ENCODE assay signal across 9 cellular contexts in genomic region chr5:6827815-6828214, GRCh38.
DNase-seq lines count a peak whose midpoint lies in the region; ATAC-seq and TF ChIP-seq lines count a peak whose summit lies in the region.
"Had no signal": no experiment of that assay in that cellular context is flagged by ENCODE, and none has a peak within 500 bp of the region (broad histone marks: within the 10 kb centered on the region; RNA-seq: fewer than 3 reads in every experiment).

No MANE protein-coding gene starts in this region.

- H3K36me3 Mint-ChIP-seq in activated naive CD8-positive, alpha-beta T cell treated with anti-CD3 and anti-CD28 coated beads, Interleukin-2, amount 50 U/mL, for 24 hours (ENCODE audit: low read depth), result no peaks in the 10 kb centered on the region

- H2AFZ ChIP-seq in MM.1S (ENCODE audit: low read length), result peak overlapping the region; percentile 62
- no peak overlapping the region for H2AFZ ChIP-seq in osteoblast (ENCODE audit: low read length)
- H2AFZ ChIP-seq: parathyroid adenoma had no signal

- TF ChIP-seq CTCF in GM13977 (IDR thresholded peaks at IDR 0.05; ENCODE audit: extremely low read depth, insufficient read depth, missing control alignments) (no peak), MM.1S (IDR thresholded peaks at IDR 0.05; ENCODE audit: low read length) (no peak), WERI-Rb-1 (IDR thresholded peaks at IDR 0.05; ENCODE audit: low read depth, low read length) (no peak), osteoblast (IDR thresholded peaks at IDR 0.05; ENCODE audit: extremely low read depth, low read depth, low read length) (no peak)

- H3K36me3 ChIP-seq in MM.1S (replicated peaks; ENCODE audit: insufficient read depth, low read length) (no peaks in the 10 kb centered on the region), H7 (replicated peaks; ENCODE audit: control insufficient read depth, insufficient read depth, low read length) (no peaks in the 10 kb centered on the region), WERI-Rb-1 (no peaks in the 10 kb centered on the region), osteoblast (ENCODE audit: insufficient read depth, low read length) (no peaks in the 10 kb centered on the region)

- ATAC-seq in GM21723 (IDR thresholded peaks at IDR 0.05; ENCODE audit: unreplicated experiment), result peak; percentile 77
- ATAC-seq in activated naive CD8-positive, alpha-beta T cell treated with anti-CD3 and anti-CD28 coated beads, Interleukin-2, amount 50 U/mL, for 24 hours, result peak; percentile 62

- H3K9me2 ChIP-seq in MM.1S (replicated peaks; ENCODE audit: insufficient read depth, low read length), result no peaks in the 10 kb centered on the region

- DNase-seq in GM13977 (ENCODE audit: low spot score), result peak; percentile 40
- DNase-seq in MM.1S, result peak; percentile 96
- DNase-seq in activated naive CD8-positive, alpha-beta T cell treated with anti-CD3 and anti-CD28 coated beads, Interleukin-2, amount 50 U/mL, for 24 hours, result peak; percentile 14
- no peak for DNase-seq in H7
- no peak for DNase-seq in WERI-Rb-1
- DNase-seq in osteoblast (ENCODE audit: insufficient read length, low spot score, missing footprints), result no peak
- no peak for DNase-seq in AG08396 (ENCODE audit: low spot score)

- H3K27ac Mint-ChIP-seq in activated naive CD8-positive, alpha-beta T cell treated with anti-CD3 and anti-CD28 coated beads, Interleukin-2, amount 50 U/mL, for 24 hours, result peak overlapping the region; percentile 82

- peak overlapping the region; percentile 75 for H3K4me3 Mint-ChIP-seq in activated naive CD8-positive, alpha-beta T cell treated with anti-CD3 and anti-CD28 coated beads, Interleukin-2, amount 50 U/mL, for 24 hours

- H3K4me2 ChIP-seq in MM.1S (ENCODE audit: low read depth, low read length), result peak overlapping the region; percentile 73
- H3K4me2 ChIP-seq in osteoblast (ENCODE audit: insufficient read depth, low read length), result no peak overlapping the region

- in situ Hi-C loops in GM13977 (cut with MboI; ENCODE audit: low pct_unique_long_range_greater_than_20kb, low sequenced_read_pairs, unreplicated experiment), result no loop called here

- peaks cover 35% of the 10 kb centered on the region for H3K4me1 Mint-ChIP-seq in activated naive CD8-positive, alpha-beta T cell treated with anti-CD3 and anti-CD28 coated beads, Interleukin-2, amount 50 U/mL, for 24 hours

- H3K27me3 ChIP-seq in MM.1S (replicated peaks; ENCODE audit: insufficient read depth, low read length) (no peaks in the 10 kb centered on the region), H7 (ENCODE audit: control insufficient read depth, insufficient read depth, low read length) (no peaks in the 10 kb centered on the region), WERI-Rb-1 (ENCODE audit: insufficient read depth, low read depth, severe bottlenecking) (no peaks in the 10 kb centered on the region), osteoblast (ENCODE audit: insufficient read depth, low read length) (no peaks in the 10 kb centered on the region)

- H3K9me3 Mint-ChIP-seq in activated naive CD8-positive, alpha-beta T cell treated with anti-CD3 and anti-CD28 coated beads, Interleukin-2, amount 50 U/mL, for 24 hours, result peaks cover 16% of the 10 kb centered on the region

- H3K4me3 ChIP-seq in MM.1S (ENCODE audit: low read length) (peak overlapping the region; percentile 30), H7 (ENCODE audit: insufficient read depth, low read depth, low read length) (no peak overlapping the region), WERI-Rb-1 (ENCODE audit: low read depth, low read length) (no peak overlapping the region), osteoblast (ENCODE audit: insufficient read depth, low read length) (no peak overlapping the region)

- H3K79me2 ChIP-seq in MM.1S (ENCODE audit: low read length) (no peaks in the 10 kb centered on the region), osteoblast (ENCODE audit: insufficient read depth, low read length) (no peaks in the 10 kb centered on the region)
- H3K79me2 ChIP-seq: parathyroid adenoma had no signal

- peak overlapping the region; percentile 46 for H3K9ac ChIP-seq in MM.1S (ENCODE audit: low read length)
- H3K9ac ChIP-seq: parathyroid adenoma had no signal

- H3F3A ChIP-seq in MM.1S (ENCODE audit: insufficient read depth, low read length), result peaks cover 25% of the 10 kb centered on the region

- H3K27me3 Mint-ChIP-seq in activated naive CD8-positive, alpha-beta T cell treated with anti-CD3 and anti-CD28 coated beads, Interleukin-2, amount 50 U/mL, for 24 hours, result peaks cover 4% of the 10 kb centered on the region

- H3K27ac ChIP-seq in MM.1S (ENCODE audit: low read length), result peak overlapping the region; percentile 84
- H3K27ac ChIP-seq in WERI-Rb-1, result no peak overlapping the region
- H3K27ac ChIP-seq in osteoblast (ENCODE audit: low read depth, low read length), result no peak overlapping the region
- H3K27ac ChIP-seq: parathyroid adenoma had no signal

- H4K20me1 ChIP-seq in MM.1S (ENCODE audit: insufficient read depth, low read length), result no peaks in the 10 kb centered on the region
- H4K20me1 ChIP-seq in osteoblast (ENCODE audit: insufficient read depth, low read length), result no peaks in the 10 kb centered on the region

- H3K4me1 ChIP-seq in MM.1S (ENCODE audit: low read length) (peaks cover 31% of the 10 kb centered on the region), osteoblast (ENCODE audit: insufficient read depth, low read length) (no peaks in the 10 kb centered on the region)
- H3K4me1 ChIP-seq: parathyroid adenoma had no signal

- H3K9me3 ChIP-seq in MM.1S (replicated peaks; ENCODE audit: insufficient read depth, low read length) (no peaks in the 10 kb centered on the region), WERI-Rb-1 (ENCODE audit: severe bottlenecking) (peaks cover 10% of the 10 kb centered on the region), osteoblast (ENCODE audit: low read depth, low read length) (peaks cover 4% of the 10 kb centered on the region)

Comparison
In these comparisons a context has a peak if more than half of its experiments do, and no peak if none do; other contexts are left out.
1. DNase-seq: peak in GM13977 (single experiment), MM.1S (single experiment) and activated naive CD8-positive, alpha-beta T cell treated with anti-CD3 and anti-CD28 coated beads, Interleukin-2, amount 50 U/mL, for 24 hours (single experiment); none in H7 (single experiment), WERI-Rb-1 (single experiment), osteoblast (single experiment) and AG08396 (single experiment).